In genomic region chr1:15425521-15425920, GRCh38 we compare ENCODE assay signal across 32 cellular contexts. TPM values are rescaled to one million over a fixed set of nuclear protein-coding genes. Genes with fewer than 3 reads are reported as not detected.
DNase-seq lines count a peak whose midpoint lies in the region; ATAC-seq, FAIRE-seq and TF ChIP-seq lines count a peak whose summit lies in the region.
"Had no signal": no experiment of that assay in that cellular context is flagged by ENCODE, and none has a peak within 500 bp of the region (broad histone marks: within the 10 kb centered on the region; RNA-seq: fewer than 3 reads in every experiment).

No MANE protein-coding gene starts in this region.

- no peak overlapping the region for H4K5ac ChIP-seq in H1 (ENCODE audit: insufficient read length, low read depth, low read length)

- H2BK120ac ChIP-seq in H1 (replicated peaks; ENCODE audit: low read depth, low read length), result no peak overlapping the region

- TF ChIP-seq CTCF in RWPE1 (conservative IDR thresholded peaks at IDR 0.05; ENCODE audit: low read depth) (no peak), H1 (IDR thresholded peaks at IDR 0.05; ENCODE audit: control extremely low read depth in 1 of 3, insufficient read depth in 1 of 3, low read depth in 1 of 3, low read length in 3 of 3) (no peak), progenitor cell of endocrine pancreas (IDR thresholded peaks at IDR 0.05; ENCODE audit: unreplicated experiment) (no peak)

- H3K9me3 Mint-ChIP-seq in CD4-positive, alpha-beta memory T cell, result no peaks in the 10 kb centered on the region
- H3K9me3 Mint-ChIP-seq in progenitor cell of endocrine pancreas (ENCODE audit: low read depth), result peaks cover 3% of the 10 kb centered on the region
- H3K9me3 Mint-ChIP-seq in activated CD8-positive, alpha-beta memory T cell treated with anti-CD3 and anti-CD28 coated beads, Interleukin-2, amount 10 ng/mL, durations not matched to agents 7 days and 5 days (ENCODE audit: low read depth), result no peaks in the 10 kb centered on the region
- H3K9me3 Mint-ChIP-seq: activated CD4-positive, alpha-beta memory T cell treated with anti-CD3 and anti-CD28 coated beads, Interleukin-2, amount 10 ng/mL, durations not matched to agents 7 days and 5 days; nephron; type B pancreatic cell had no signal

- H3K79me2 ChIP-seq in H1 (ENCODE audit: control insufficient read depth in 1 of 2, insufficient read depth in 2 of 2, low read length in 2 of 2), result no peaks in the 10 kb centered on the region

- no peak overlapping the region for H2BK15ac ChIP-seq in H1 (ENCODE audit: low read length)

- CTCF ChIA-PET in CD4-positive, alpha-beta memory T cell (lab: Charles Lee; ENCODE audit: partially characterized antibody), result interaction anchor here (14.3 kb wide), 1 partner anchor 103 kb away, joined by 274 read pairs; no protein-coding TSS in a partner anchor
- CTCF ChIA-PET in RWPE1 (lab: Yijun Ruan, JAX), result interaction anchor here (0.7 to 2.5 kb wide), 2 partner anchors 25 to 102 kb away, joined by 4 to 13 read pairs; no protein-coding TSS in a partner anchor
- CTCF ChIA-PET in H1 (lab: Charles Lee; ENCODE audit: partially characterized antibody), result interaction anchor here (0.7 to 16.9 kb wide), 6 partner anchors 9 to 696 kb away, joined by 3 to 170 read pairs (median 4); no protein-coding TSS in a partner anchor
- CTCF ChIA-PET in activated CD8-positive, alpha-beta memory T cell treated with anti-CD3 and anti-CD28 coated beads, Interleukin-2, amount 10 ng/mL, durations not matched to agents 7 days and 5 days (lab: Charles Lee), result interaction anchor here (1.2 to 4.5 kb wide), 2 partner anchors 25 to 101 kb away, joined by 3 to 27 read pairs; no protein-coding TSS in a partner anchor
- CTCF ChIA-PET in HEK293T (lab: Yijun Ruan, JAX), result interaction anchor here (1.5 kb wide), 1 partner anchor 102 kb away, joined by 4 read pairs; no protein-coding TSS in a partner anchor

- TF ChIP-seq POLR2A in H1 (IDR thresholded peaks at IDR 0.05; ENCODE audit: control extremely low read depth in 1 of 2, low read depth in 2 of 2, low read length in 2 of 2), result no peak

- no peak overlapping the region for H3K4me3 ChIP-seq in CD4-positive, alpha-beta memory T cell (ENCODE audit: low read length in 2 of 2)
- H3K4me3 ChIP-seq in H1 (ENCODE audit: extremely low read depth in 1 of 4, insufficient read depth in 2 of 4, low read depth in 3 of 4, low read length in 4 of 4), result no peak overlapping the region
- H3K4me3 ChIP-seq: adrenal gland; BLaER1 treated with 17β-estradiol and CSF1 and Interleukin-3, amounts not matched to agents 10 nM and 100 nM; left ventricle myocardium inferior; ovary; smooth muscle cell had no signal

- H2BK12ac ChIP-seq in H1 (ENCODE audit: low read depth, low read length), result no peak overlapping the region

- H3K56ac ChIP-seq in H1 (replicated peaks; ENCODE audit: insufficient read length, low read depth, low read length), result no peak overlapping the region

- H3K18ac ChIP-seq in H1 (ENCODE audit: extremely low read depth, low read length), result no peak overlapping the region

- no peak overlapping the region for H3K4me3 Mint-ChIP-seq in CD4-positive, alpha-beta memory T cell
- H3K4me3 Mint-ChIP-seq in progenitor cell of endocrine pancreas (ENCODE audit: low read depth), result no peak overlapping the region
- no peak overlapping the region for H3K4me3 Mint-ChIP-seq in activated CD8-positive, alpha-beta memory T cell treated with anti-CD3 and anti-CD28 coated beads, Interleukin-2, amount 10 ng/mL, durations not matched to agents 7 days and 5 days
- H3K4me3 Mint-ChIP-seq: activated CD4-positive, alpha-beta memory T cell treated with anti-CD3 and anti-CD28 coated beads, Interleukin-2, amount 10 ng/mL, durations not matched to agents 7 days and 5 days; type B pancreatic cell had no signal

- H2AFZ ChIP-seq in H1 (ENCODE audit: low read length), result no peak overlapping the region

- H3K27me3 Mint-ChIP-seq in CD4-positive, alpha-beta memory T cell, result no peaks in the 10 kb centered on the region
- no peaks in the 10 kb centered on the region for H3K27me3 Mint-ChIP-seq in progenitor cell of endocrine pancreas
- H3K27me3 Mint-ChIP-seq in activated CD8-positive, alpha-beta memory T cell treated with anti-CD3 and anti-CD28 coated beads, Interleukin-2, amount 10 ng/mL, durations not matched to agents 7 days and 5 days, result no peaks in the 10 kb centered on the region
- H3K27me3 Mint-ChIP-seq: activated CD4-positive, alpha-beta memory T cell treated with anti-CD3 and anti-CD28 coated beads, Interleukin-2, amount 10 ng/mL, durations not matched to agents 7 days and 5 days; type B pancreatic cell had no signal

- H4K8ac ChIP-seq in H1 (ENCODE audit: extremely low read depth, insufficient read depth, low read length), result no peak overlapping the region

- no peak overlapping the region for H3K27ac ChIP-seq in CD4-positive, alpha-beta memory T cell (ENCODE audit: low read depth, low read length)
- H3K27ac ChIP-seq in RWPE1 (peak overlapping the region; percentile 50), H1 (ENCODE audit: low read depth, low read length) (no peak overlapping the region)
- H3K27ac ChIP-seq: brain microvascular endothelial cell, ovary had no signal

- H3K4me1 ChIP-seq in CD4-positive, alpha-beta memory T cell (ENCODE audit: insufficient read depth, low read length), result peaks cover 6% of the 10 kb centered on the region
- H3K4me1 ChIP-seq in H1 (replicated peaks in 1 of 4; ENCODE audit: control insufficient read depth in 3 of 4, insufficient read depth in 4 of 4, low read length in 3 of 4), result peaks cover 0 to 7% (median 3%) of the 10 kb centered on the region in 4 experiments; a peak in 3 of 7 replicates

- H3K9ac ChIP-seq in H1 (replicated peaks in 1 of 4; ENCODE audit: extremely low read depth in 1 of 4, low read depth in 3 of 4, low read length in 3 of 4), result no peak overlapping the region

- H3K27me3 ChIP-seq in CD4-positive, alpha-beta memory T cell (ENCODE audit: insufficient read depth, low read length), result no peaks in the 10 kb centered on the region
- no peaks in the 10 kb centered on the region; a peak in 1 of 7 replicates for H3K27me3 ChIP-seq in H1 (replicated peaks in 1 of 4; ENCODE audit: control insufficient read depth in 3 of 4, extremely low read depth in 1 of 4, insufficient read depth in 3 of 4, low read length in 3 of 4)
- H3K27me3 ChIP-seq: adrenal gland; BLaER1 treated with 17β-estradiol and CSF1 and Interleukin-3, amounts not matched to agents 10 nM and 100 nM; brain microvascular endothelial cell; ovary had no signal

- H3K23me2 ChIP-seq in H1 (ENCODE audit: low read depth, low read length), result no peaks in the 10 kb centered on the region

- peaks cover 0 to 23% (median 8%) of the 10 kb centered on the region in 4 donors for H3K4me1 Mint-ChIP-seq in CD4-positive, alpha-beta memory T cell
- peaks cover 15% of the 10 kb centered on the region for H3K4me1 Mint-ChIP-seq in progenitor cell of endocrine pancreas (ENCODE audit: low read depth)
- peaks cover 21% of the 10 kb centered on the region for H3K4me1 Mint-ChIP-seq in activated CD8-positive, alpha-beta memory T cell treated with anti-CD3 and anti-CD28 coated beads, Interleukin-2, amount 10 ng/mL, durations not matched to agents 7 days and 5 days

- 94% methylated on average over 10 of the region's 10 CpGs; no CpG with 5 or more reads in 1 of the 2 experiments for WGBS in H1 (ENCODE audit: extremely low coverage in 1 of 2, insufficient coverage in 1 of 2, insufficient read length in 1 of 2, insufficient replicate concordance in 2 of 2, low coverage in 1 of 2, low lambda C conversion rate in 2 of 2, missing lambda C conversion rate in 1 of 2), 2 experiments

- peak overlapping the region in 5 of 7 donors; percentile 22 to 87 (median 82) for H3K27ac Mint-ChIP-seq in CD4-positive, alpha-beta memory T cell
- H3K27ac Mint-ChIP-seq in progenitor cell of endocrine pancreas, result peak overlapping the region; percentile 89
- no peak overlapping the region for H3K27ac Mint-ChIP-seq in activated CD8-positive, alpha-beta memory T cell treated with anti-CD3 and anti-CD28 coated beads, Interleukin-2, amount 10 ng/mL, durations not matched to agents 7 days and 5 days

- no peak overlapping the region for H4K91ac ChIP-seq in H1 (replicated peaks; ENCODE audit: insufficient read length, low read length)

- H2BK20ac ChIP-seq in H1 (ENCODE audit: low read length), result no peak overlapping the region

- intact Hi-C loops in CD4-positive, alpha-beta memory T cell (cut with micrococcal nuclease), result no loop called here

- FAIRE-seq in H1 (lab: Jason Lieb, UNC), result no peak

- no peak overlapping the region for H2BK5ac ChIP-seq in H1 (ENCODE audit: low read depth, low read length)

- no peak overlapping the region for H2AK5ac ChIP-seq in H1 (ENCODE audit: low read depth, low read length)

- H3K4me2 ChIP-seq in H1 (ENCODE audit: insufficient read depth in 1 of 2, low read depth in 2 of 2, low read length in 2 of 2), result no peak overlapping the region
- H3K4me2 ChIP-seq: smooth muscle cell had no signal

- peaks cover 3 to 5% of the 10 kb centered on the region in 2 experiments for H4K20me1 ChIP-seq in H1 (replicated peaks in 1 of 2; ENCODE audit: control insufficient read depth in 1 of 2, insufficient read depth in 2 of 2, low read length in 2 of 2)

- H3K9me3 ChIP-seq in CD4-positive, alpha-beta memory T cell (ENCODE audit: control insufficient read depth in 1 of 2, low read length in 2 of 2), result no peaks in the 10 kb centered on the region
- no peaks in the 10 kb centered on the region for H3K9me3 ChIP-seq in H1 (ENCODE audit: insufficient read depth in 2 of 2, low read depth in 1 of 2, low read length in 1 of 2)
- H3K9me3 ChIP-seq: adrenal gland, left ventricle myocardium inferior, ovary had no signal

- no peak overlapping the region for H3K4ac ChIP-seq in H1 (replicated peaks; ENCODE audit: insufficient read length, low read depth, low read length)

- DNase-seq in CD4-positive, alpha-beta memory T cell, result no peak
- DNase-seq in RWPE1 (ENCODE audit: low spot score), result no peak
- no peak for DNase-seq in H1 (ENCODE audit: low read depth in 1 of 2, low spot score in 2 of 2)
- DNase-seq in progenitor cell of endocrine pancreas (ENCODE audit: low spot score, unreplicated experiment), result no peak
- DNase-seq in activated CD8-positive, alpha-beta memory T cell treated with anti-CD3 and anti-CD28 coated beads, Interleukin-2, amount 10 ng/mL, durations not matched to agents 7 days and 5 days, result no peak
- no peak for DNase-seq in HEK293T (ENCODE audit: extremely low spot score)
- DNase-seq: activated CD4-positive, alpha-beta memory T cell treated with anti-CD3 and anti-CD28 coated beads, Interleukin-2, amount 10 ng/mL, durations not matched to agents 7 days and 5 days; activated CD4-positive, CD25-positive, alpha-beta regulatory T cell; activated gamma-delta T cell treated with Interleukin-2 at 50 U/mL for 16 hours; brain microvascular endothelial cell; effector CD8-positive, alpha-beta T cell; H7; left ventricle myocardium inferior; NCI-H1092 treated with DMSO at 0.1 percent for 48 hours; NCI-H187 treated with DMSO at 0.1 percent for 48 hours; NCI-H2171 treated with DMSO at 0.1 percent for 48 hours; NCI-H526 treated with DMSO at 0.1 percent for 48 hours; ovary; stimulated activated CD4-positive, alpha-beta T cell treated with anti-CD3 and anti-CD28 coated beads, Interleukin-2, amount 100 ng/mL, for 24 hours; T-helper 1 cell had no signal

- H3K36me3 ChIP-seq in CD4-positive, alpha-beta memory T cell (ENCODE audit: insufficient read depth, low read length), result peaks cover 9% of the 10 kb centered on the region
- H3K36me3 ChIP-seq in H1 (ENCODE audit: control insufficient read depth in 2 of 4, insufficient read depth in 4 of 4, low read length in 3 of 4), result no peaks in the 10 kb centered on the region; a peak in 2 of 8 replicates
- H3K36me3 ChIP-seq: brain microvascular endothelial cell, ovary had no signal

- POLR2A ChIA-PET in CD4-positive, alpha-beta memory T cell (lab: Charles Lee; ENCODE audit: partially characterized antibody), result interaction anchor here (1.5 kb wide), 1 partner anchor 102 kb away, joined by 3 read pairs; no protein-coding TSS in a partner anchor
- POLR2A ChIA-PET in RWPE1 (lab: Yijun Ruan, JAX; ENCODE audit: low non-redundant PET), result no interaction called here
- POLR2A ChIA-PET in H1 (lab: Charles Lee; ENCODE audit: partially characterized antibody), result no interaction called here
- POLR2A ChIA-PET in HEK293T (lab: Yijun Ruan, JAX), result no interaction called here

- TF ChIP-seq EP300 in H1 (IDR thresholded peaks at IDR 0.05; ENCODE audit: borderline replicate concordance in 1 of 2, low read depth in 2 of 2, low read length in 2 of 2), result no peak

- peaks cover 16 to 56% of the 10 kb centered on the region in 2 donors for H3K36me3 Mint-ChIP-seq in CD4-positive, alpha-beta memory T cell
- H3K36me3 Mint-ChIP-seq in progenitor cell of endocrine pancreas (ENCODE audit: insufficient read depth), result peaks cover 7% of the 10 kb centered on the region
- H3K36me3 Mint-ChIP-seq in activated CD8-positive, alpha-beta memory T cell treated with anti-CD3 and anti-CD28 coated beads, Interleukin-2, amount 10 ng/mL, durations not matched to agents 7 days and 5 days, result peaks cover 7% of the 10 kb centered on the region
- H3K36me3 Mint-ChIP-seq: type B pancreatic cell had no signal

- no peak overlapping the region for H3K14ac ChIP-seq in H1 (ENCODE audit: insufficient read length)

- no peak for TF ChIP-seq RAD21 in H1 (IDR thresholded peaks at IDR 0.05 in 1 of 2, conservative IDR thresholded peaks at IDR 0.05 in 1 of 2; ENCODE audit: low read depth in 2 of 2, low read length in 2 of 2)

- no peak for ATAC-seq in activated CD8-positive, alpha-beta memory T cell treated with anti-CD3 and anti-CD28 coated beads, Interleukin-2, amount 10 ng/mL, durations not matched to agents 7 days and 5 days
- no peak for ATAC-seq in GM18502 (IDR thresholded peaks at IDR 0.05; ENCODE audit: poor library complexity, unreplicated experiment)

- H3K23ac ChIP-seq in H1 (ENCODE audit: insufficient read length), result no peak overlapping the region

- H3K79me1 ChIP-seq in H1 (ENCODE audit: low read depth, low read length), result no peaks in the 10 kb centered on the region

RNA-seq across cellular contexts. Expression of gene CTRC, which starts 12.7 kb away (rescaled TPM):
- total RNA-seq in CD4-positive, alpha-beta memory T cell, result under 1 TPM in 1 of 2 experiments, not detected in 1; 0.17 TPM
- polyA plus RNA-seq in CD4-positive, alpha-beta memory T cell, result not detected
- total RNA-seq in H1 (2021; fragmentation: NEBNext Ultra II Directional; extraction: Animal tissue kit (Norgen Biotek cat#: 25700)), result 0.09 TPM in 1 of 2 replicates, not detected in the other
- not detected in 2 replicates for polyA plus RNA-seq in H1 (2011; rRNA removed)
- not detected for polyA plus RNA-seq in H1 (2011; cell fraction: cytosol; rRNA removed)
- polyA plus RNA-seq in H1 (2011; cell fraction: nucleus; rRNA removed), result not detected
- polyA plus RNA-seq in H1 (2012, experiment 1 of 2), result not detected in 4 replicates
- not detected for polyA plus RNA-seq in H1 (2012, experiment 2 of 2)
- not detected for polyA plus RNA-seq in H1 (2013, experiment 1 of 2)
- 0.29 TPM for polyA plus RNA-seq in H1 (2013, experiment 2 of 2)
- not detected in 2 replicates for polyA minus RNA-seq in H1 (2011; rRNA and poly(A)+ RNA removed)
- not detected for polyA minus RNA-seq in H1 (2011; cell fraction: cytosol; rRNA and poly(A)+ RNA removed)
- polyA minus RNA-seq in H1 (2011; cell fraction: nucleus; rRNA and poly(A)+ RNA removed), result not detected
- total RNA-seq in progenitor cell of endocrine pancreas, result 0.57 and 0.87 TPM in 2 replicates
- total RNA-seq in activated CD8-positive, alpha-beta memory T cell treated with anti-CD3 and anti-CD28 coated beads, Interleukin-2, amount 10 ng/mL, durations not matched to agents 7 days and 5 days, result under 1 TPM; 0.68 to 0.93 TPM
- total RNA-seq: Daoy, epithelial cell of proximal tubule, H7, HT-29, left ventricle myocardium inferior, smooth muscle cell had no signal
- polyA plus RNA-seq: ovary had no signal

RNA-seq across cellular contexts. Expression of gene EFHD2, which starts 15.8 kb away (rescaled TPM):
- 10 to 100 TPM; 46.4 to 50.3 TPM for total RNA-seq in CD4-positive, alpha-beta memory T cell
- 10 to 100 TPM; 58.4 to 66.7 TPM for polyA plus RNA-seq in CD4-positive, alpha-beta memory T cell
- total RNA-seq in H1 (2021; fragmentation: NEBNext Ultra II Directional; extraction: Animal tissue kit (Norgen Biotek cat#: 25700)), result 23.5 and 25.1 TPM in 2 replicates
- polyA plus RNA-seq in H1 (2011; rRNA removed), result 24.4 and 30.8 TPM in 2 replicates
- polyA plus RNA-seq in H1 (2011; cell fraction: cytosol; rRNA removed), result 24.6 TPM
- 22.1 TPM for polyA plus RNA-seq in H1 (2011; cell fraction: nucleus; rRNA removed)
- polyA plus RNA-seq in H1 (2012, experiment 1 of 2), result 16.3 to 23.1 TPM (median 20.7 TPM) in 4 replicates
- polyA plus RNA-seq in H1 (2012, experiment 2 of 2), result 23.1 TPM
- 16.3 TPM for polyA plus RNA-seq in H1 (2013, experiment 1 of 2)
- 16.6 TPM for polyA plus RNA-seq in H1 (2013, experiment 2 of 2)
- polyA minus RNA-seq in H1 (2011; rRNA and poly(A)+ RNA removed), result 4.3 and 4.8 TPM in 2 replicates
- polyA minus RNA-seq in H1 (2011; cell fraction: cytosol; rRNA and poly(A)+ RNA removed), result 16.7 TPM
- polyA minus RNA-seq in H1 (2011; cell fraction: nucleus; rRNA and poly(A)+ RNA removed), result 5.9 TPM
- 17.8 and 19.4 TPM in 2 replicates for total RNA-seq in progenitor cell of endocrine pancreas
- 10 to 100 TPM; 95.4 to 98.9 TPM for total RNA-seq in activated CD8-positive, alpha-beta memory T cell treated with anti-CD3 and anti-CD28 coated beads, Interleukin-2, amount 10 ng/mL, durations not matched to agents 7 days and 5 days

RNA-seq across cellular contexts. Expression of gene CELA2A, which starts 31.0 kb away (rescaled TPM):
- not detected for total RNA-seq in CD4-positive, alpha-beta memory T cell
- not detected for polyA plus RNA-seq in CD4-positive, alpha-beta memory T cell
- total RNA-seq in H1 (2021; fragmentation: NEBNext Ultra II Directional; extraction: Animal tissue kit (Norgen Biotek cat#: 25700)), result not detected in 2 replicates
- not detected in 2 replicates for polyA plus RNA-seq in H1 (2011; rRNA removed)
- not detected for polyA plus RNA-seq in H1 (2011; cell fraction: cytosol; rRNA removed)
- polyA plus RNA-seq in H1 (2011; cell fraction: nucleus; rRNA removed), result not detected
- polyA plus RNA-seq in H1 (2012, experiment 1 of 2), result not detected in 4 replicates
- not detected for polyA plus RNA-seq in H1 (2012, experiment 2 of 2)
- not detected for polyA plus RNA-seq in H1 (2013, experiment 1 of 2)
- not detected for polyA plus RNA-seq in H1 (2013, experiment 2 of 2)
- not detected in 2 replicates for polyA minus RNA-seq in H1 (2011; rRNA and poly(A)+ RNA removed)
- polyA minus RNA-seq in H1 (2011; cell fraction: cytosol; rRNA and poly(A)+ RNA removed), result not detected
- polyA minus RNA-seq in H1 (2011; cell fraction: nucleus; rRNA and poly(A)+ RNA removed), result not detected
- total RNA-seq in progenitor cell of endocrine pancreas, result not detected in 2 replicates
- total RNA-seq in activated CD8-positive, alpha-beta memory T cell treated with anti-CD3 and anti-CD28 coated beads, Interleukin-2, amount 10 ng/mL, durations not matched to agents 7 days and 5 days, result not detected
- total RNA-seq: activated CD4-positive, alpha-beta memory T cell treated with anti-CD3 and anti-CD28 coated beads, Interleukin-2, amount 10 ng/mL, durations not matched to agents 7 days and 5 days; Daoy; epithelial cell of proximal tubule; H7; HT-29; left ventricle myocardium inferior; RPMI7951; subcutaneous adipose tissue had no signal
- polyA plus RNA-seq: smooth muscle cell had no signal

RNA-seq across cellular contexts. Expression of gene CELA2B, which starts 50.4 kb away (rescaled TPM):
- total RNA-seq in CD4-positive, alpha-beta memory T cell, result not detected
- not detected for polyA plus RNA-seq in CD4-positive, alpha-beta memory T cell
- not detected in 2 replicates for total RNA-seq in H1 (2021; fragmentation: NEBNext Ultra II Directional; extraction: Animal tissue kit (Norgen Biotek cat#: 25700))
- not detected in 2 replicates for polyA plus RNA-seq in H1 (2011; rRNA removed)
- polyA plus RNA-seq in H1 (2011; cell fraction: cytosol; rRNA removed), result not detected
- polyA plus RNA-seq in H1 (2011; cell fraction: nucleus; rRNA removed), result not detected
- not detected in 4 replicates for polyA plus RNA-seq in H1 (2012, experiment 1 of 2)
- not detected for polyA plus RNA-seq in H1 (2012, experiment 2 of 2)
- polyA plus RNA-seq in H1 (2013, experiment 1 of 2), result not detected
- not detected for polyA plus RNA-seq in H1 (2013, experiment 2 of 2)
- polyA minus RNA-seq in H1 (2011; rRNA and poly(A)+ RNA removed), result not detected in 2 replicates
- not detected for polyA minus RNA-seq in H1 (2011; cell fraction: cytosol; rRNA and poly(A)+ RNA removed)
- not detected for polyA minus RNA-seq in H1 (2011; cell fraction: nucleus; rRNA and poly(A)+ RNA removed)
- total RNA-seq in progenitor cell of endocrine pancreas, result not detected in 2 replicates
- total RNA-seq in activated CD8-positive, alpha-beta memory T cell treated with anti-CD3 and anti-CD28 coated beads, Interleukin-2, amount 10 ng/mL, durations not matched to agents 7 days and 5 days, result not detected
- total RNA-seq: activated CD4-positive, alpha-beta memory T cell treated with anti-CD3 and anti-CD28 coated beads, Interleukin-2, amount 10 ng/mL, durations not matched to agents 7 days and 5 days; Daoy; epithelial cell of proximal tubule; H7; HT-29; left ventricle myocardium inferior; mesenteric fat pad; RPMI7951; smooth muscle cell; subcutaneous adipose tissue had no signal
- polyA plus RNA-seq: ovary, smooth muscle cell had no signal
